In the genomic region with DNA sequence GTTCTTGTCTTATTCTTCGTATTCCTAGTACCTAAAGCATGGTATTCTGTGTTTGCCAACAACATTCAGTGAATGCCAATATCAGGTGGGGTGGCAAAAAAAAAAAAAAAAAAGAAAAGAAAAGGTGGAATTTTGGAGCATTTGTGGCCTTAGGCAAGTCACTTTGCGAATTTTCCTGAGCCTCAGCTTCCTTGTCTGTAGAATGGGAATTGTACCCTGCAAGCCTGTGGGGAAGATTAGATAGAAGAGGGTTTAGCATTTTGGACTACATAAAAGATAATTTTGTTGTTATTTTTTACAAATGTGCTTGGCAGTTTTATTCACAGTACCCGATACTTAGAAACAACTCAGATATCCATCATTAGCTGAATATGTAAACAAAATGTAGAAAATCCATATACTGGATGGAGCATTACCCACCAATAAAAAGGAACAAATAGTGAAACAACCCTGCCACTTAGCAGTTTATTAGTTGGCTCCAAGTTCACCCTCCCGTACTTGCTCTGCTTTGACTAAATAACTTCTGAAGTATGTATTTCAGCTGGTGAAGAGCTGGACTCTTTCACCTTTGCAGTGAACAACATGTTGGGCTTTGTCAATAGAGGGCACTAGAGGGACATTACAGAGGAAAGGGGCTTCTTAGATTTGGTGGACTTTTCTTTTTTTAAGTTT, we compare ENCODE assay signal across 8 cellular contexts. TPM values are rescaled to one million over a fixed set of nuclear protein-coding genes. Genes with fewer than 3 reads are reported as not detected.
DNase-seq lines count a peak whose midpoint lies in the region; ATAC-seq, FAIRE-seq and TF ChIP-seq lines count a peak whose summit lies in the region.

No MANE protein-coding gene starts in this region.

- H3K4me1 ChIP-seq in astrocyte (ENCODE audit: insufficient read depth, low read length) (no peaks in the 10 kb centered on the region), keratinocyte (ENCODE audit: control insufficient read depth, extremely low read depth, insufficient read depth, low read length) (peaks cover 5% of the 10 kb centered on the region)

- H3K27me3 ChIP-seq in astrocyte (ENCODE audit: insufficient read depth, low read length) (no peaks in the 10 kb centered on the region), keratinocyte (ENCODE audit: control insufficient read depth, extremely low read depth, insufficient read depth, low read length) (no peaks in the 10 kb centered on the region)

- DNase-seq in activated CD4-positive, alpha-beta T cell treated with anti-CD3 and anti-CD28 coated beads, Interleukin-2, amount 10 ng/mL, durations not matched to agents 7 days and 5 days: peak; percentile 51
- no peak for DNase-seq in activated CD4-positive, alpha-beta T cell treated with anti-CD3 and anti-CD28 coated beads, Interleukin-2, amount 50 U/mL, for 48 hours
- DNase-seq in M059J (ENCODE audit: low read depth) (peak; percentile 43), astrocyte (ENCODE audit: low read depth) (peak; percentile 13), keratinocyte (ENCODE audit: low read depth, low spot score) (no peak)

- H3K79me2 ChIP-seq in astrocyte (ENCODE audit: insufficient read depth, low read length): peaks cover 99% of the 10 kb centered on the region
- peaks cover 95% of the 10 kb centered on the region for H3K79me2 ChIP-seq in keratinocyte (ENCODE audit: control insufficient read depth, insufficient read depth, low read length)

- H3K27ac ChIP-seq in astrocyte (ENCODE audit: low read depth, low read length) (no peak overlapping the region), keratinocyte (ENCODE audit: control insufficient read depth, insufficient read depth, low read length) (no peak overlapping the region)

- H3K9ac ChIP-seq in astrocyte (ENCODE audit: low read length): no peak overlapping the region
- H3K9ac ChIP-seq in keratinocyte (ENCODE audit: control insufficient read depth, extremely low read depth, insufficient read depth, low read length): no peak overlapping the region

- H3K9me1 ChIP-seq in keratinocyte (ENCODE audit: control insufficient read depth, extremely low read depth, insufficient read depth, low read length): no peaks in the 10 kb centered on the region

- H3K4me2 ChIP-seq in astrocyte (ENCODE audit: low read length) (no peak overlapping the region), keratinocyte (ENCODE audit: control insufficient read depth, extremely low read depth, insufficient read depth, low read depth, low read length) (no peak overlapping the region)

- H3K27ac Mint-ChIP-seq in activated CD4-positive, alpha-beta T cell treated with anti-CD3 and anti-CD28 coated beads, Interleukin-2, amount 10 ng/mL, durations not matched to agents 7 days and 5 days: peak overlapping the region; percentile 83
- H3K27ac Mint-ChIP-seq in astrocyte (ENCODE audit: unreplicated experiment): no peak overlapping the region

- CTCF ChIA-PET in activated CD4-positive, alpha-beta T cell treated with anti-CD3 and anti-CD28 coated beads, Interleukin-2, amount 10 ng/mL, durations not matched to agents 7 days and 5 days (lab: Charles Lee): interaction anchor here (0.5 to 4.0 kb wide), 13 partner anchors 9 to 1303 kb away, joined by 3 to 21 read pairs (median 3); a partner anchor contains a TSS

- dilution Hi-C loops in keratinocyte (cut with MboI; ENCODE audit: extremely low pct_ligation_motif_present, low sequenced_read_pairs): loop anchor here (10.0 kb wide), 1 partner anchor 70 kb away; no protein-coding TSS in a partner anchor

- TF ChIP-seq CTCF in astrocyte (IDR thresholded peaks at IDR 0.05; ENCODE audit: insufficient read depth, low read depth, low read length) (peak; percentile 78), keratinocyte (optimal IDR thresholded peaks at IDR 0.05 in 1 of 3, IDR thresholded peaks at IDR 0.05 in 1 of 3, conservative IDR thresholded peaks at IDR 0.05 in 1 of 3; ENCODE audit: extremely low read depth in 1 of 3, insufficient read depth in 2 of 3, low read length in 3 of 3) (peak; percentile 36 to 56 (median 55))

- H3K27me3 Mint-ChIP-seq in activated CD4-positive, alpha-beta T cell treated with anti-CD3 and anti-CD28 coated beads, Interleukin-2, amount 10 ng/mL, durations not matched to agents 7 days and 5 days: no peaks in the 10 kb centered on the region
- no peaks in the 10 kb centered on the region for H3K27me3 Mint-ChIP-seq in astrocyte (ENCODE audit: low read depth, unreplicated experiment)

- H3K4me1 Mint-ChIP-seq in activated CD4-positive, alpha-beta T cell treated with anti-CD3 and anti-CD28 coated beads, Interleukin-2, amount 10 ng/mL, durations not matched to agents 7 days and 5 days: peaks cover 76% of the 10 kb centered on the region
- H3K4me1 Mint-ChIP-seq in astrocyte (ENCODE audit: low read depth, unreplicated experiment): peaks cover 35% of the 10 kb centered on the region

- ATAC-seq in HG03097 (IDR thresholded peaks at IDR 0.05; ENCODE audit: low FRiP score, unreplicated experiment): no peak
- ATAC-seq in HG03342 (IDR thresholded peaks at IDR 0.05; ENCODE audit: unreplicated experiment): no peak
- ATAC-seq in HG03439 (IDR thresholded peaks at IDR 0.05; ENCODE audit: unreplicated experiment): no peak

- H3K36me3 Mint-ChIP-seq in activated CD4-positive, alpha-beta T cell treated with anti-CD3 and anti-CD28 coated beads, Interleukin-2, amount 10 ng/mL, durations not matched to agents 7 days and 5 days (ENCODE audit: low read depth): peaks cover 27% of the 10 kb centered on the region
- peaks cover 5% of the 10 kb centered on the region for H3K36me3 Mint-ChIP-seq in astrocyte (ENCODE audit: low read depth, unreplicated experiment)

- H2AFZ ChIP-seq in astrocyte (ENCODE audit: low read depth, low read length) (no peak overlapping the region), keratinocyte (ENCODE audit: control insufficient read depth, low read length) (no peak overlapping the region)

- POLR2A ChIA-PET in activated CD4-positive, alpha-beta T cell treated with anti-CD3 and anti-CD28 coated beads, Interleukin-2, amount 10 ng/mL, durations not matched to agents 7 days and 5 days (lab: Charles Lee): interaction anchor here (0.9 kb wide), 1 partner anchor 13 kb away, joined by 3 read pairs; a partner anchor contains a TSS

- H3K36me3 ChIP-seq in astrocyte (ENCODE audit: insufficient read depth, low read length) (no peaks in the 10 kb centered on the region), keratinocyte (ENCODE audit: control insufficient read depth in 2 of 2, extremely low read depth in 1 of 2, insufficient read depth in 2 of 2, low read length in 2 of 2) (peaks cover 1 to 7% of the 10 kb centered on the region in 2 experiments)

- peaks cover 89% of the 10 kb centered on the region for H4K20me1 ChIP-seq in astrocyte (ENCODE audit: insufficient read depth, low read length)
- peaks cover 11% of the 10 kb centered on the region for H4K20me1 ChIP-seq in keratinocyte (ENCODE audit: control insufficient read depth, extremely low read depth, insufficient read depth, low read length)

- H3K9me3 ChIP-seq in astrocyte (ENCODE audit: insufficient read depth, low read depth, low read length) (no peaks in the 10 kb centered on the region), keratinocyte (ENCODE audit: control insufficient read depth, low read depth, low read length) (no peaks in the 10 kb centered on the region)

- no peak overlapping the region for H3K4me3 Mint-ChIP-seq in activated CD4-positive, alpha-beta T cell treated with anti-CD3 and anti-CD28 coated beads, Interleukin-2, amount 10 ng/mL, durations not matched to agents 7 days and 5 days
- no peak overlapping the region for H3K4me3 Mint-ChIP-seq in astrocyte (ENCODE audit: unreplicated experiment)

- H3K9me3 Mint-ChIP-seq in activated CD4-positive, alpha-beta T cell treated with anti-CD3 and anti-CD28 coated beads, Interleukin-2, amount 10 ng/mL, durations not matched to agents 7 days and 5 days: no peaks in the 10 kb centered on the region
- H3K9me3 Mint-ChIP-seq in astrocyte (ENCODE audit: unreplicated experiment): no peaks in the 10 kb centered on the region

- H3K4me3 ChIP-seq in astrocyte (ENCODE audit: insufficient read depth, low read depth, low read length) (no peak overlapping the region), keratinocyte (ENCODE audit: control insufficient read depth in 2 of 3, extremely low read depth in 1 of 3, insufficient read depth in 2 of 3, low read depth in 1 of 3, low read length in 3 of 3) (no peak overlapping the region)

- FAIRE-seq in astrocyte (lab: Jason Lieb, UNC) (no peak), keratinocyte (lab: Jason Lieb, UNC) (no peak)

RNA-seq across cellular contexts. Expression of a gene that starts 13.6 kb away (rescaled TPM):
- total RNA-seq in activated CD4-positive, alpha-beta T cell treated with anti-CD3 and anti-CD28 coated beads, Interleukin-2, amount 10 ng/mL, durations not matched to agents 7 days and 5 days: 100 to 1,000 TPM; 231 to 265 TPM
- total RNA-seq in M059J (2014; rRNA removed; shearing (Covaris generic)): 127 and 165 TPM in 2 replicates
- 161 and 169 TPM in 2 replicates for total RNA-seq in astrocyte
- polyA plus RNA-seq in keratinocyte: 49.8 to 127 TPM (median 65.7 TPM) in 3 replicates
- 99.6 TPM for polyA plus RNA-seq in keratinocyte (2011; ENCODE audit: low read depth)
- polyA plus RNA-seq in keratinocyte (2011; cell fraction: cytosol; rRNA removed): 57.7 and 135 TPM in 2 replicates
- polyA plus RNA-seq in keratinocyte (2011; cell fraction: nucleus; rRNA removed): 27.8 and 39.6 TPM in 2 replicates
- 149 and 178 TPM in 2 replicates for polyA plus RNA-seq in keratinocyte (2012; ENCODE audit: low replicate concordance)
- 22.0 to 75.4 TPM (median 30.1 TPM) in 3 replicates for polyA minus RNA-seq in keratinocyte
- polyA minus RNA-seq in keratinocyte (2011; cell fraction: cytosol; rRNA and poly(A)+ RNA removed): 54.1 TPM
- 13.2 and 17.5 TPM in 2 replicates for polyA minus RNA-seq in keratinocyte (2011; cell fraction: nucleus; rRNA and poly(A)+ RNA removed)

Comparison
In these comparisons a context has a peak if more than half of its experiments do, and no peak if none do; other contexts are left out.
1. DNase-seq: peak in activated CD4-positive, alpha-beta T cell treated with anti-CD3 and anti-CD28 coated beads, Interleukin-2, amount 10 ng/mL, durations not matched to agents 7 days and 5 days (single experiment), M059J (single experiment) and astrocyte (single experiment); none in activated CD4-positive, alpha-beta T cell treated with anti-CD3 and anti-CD28 coated beads, Interleukin-2, amount 50 U/mL, for 48 hours (0 of 2) and keratinocyte (single experiment).